ENCODE assay signal across 19 cellular contexts in genomic region chr6:148322704-148323103, GRCh38. TPM values are rescaled to one million over a fixed set of nuclear protein-coding genes. Genes with fewer than 3 reads are reported as not detected.
DNase-seq lines count a peak whose midpoint lies in the region; ATAC-seq and TF ChIP-seq lines count a peak whose summit lies in the region.
"Had no signal": no experiment of that assay in that cellular context is flagged by ENCODE, and none has a peak within 500 bp of the region (broad histone marks: within the 10 kb centered on the region; RNA-seq: fewer than 3 reads in every experiment).

No MANE protein-coding gene starts in this region.

- H2BK12ac ChIP-seq in mesenchymal stem cell (ENCODE audit: low read length in 2 of 2) = no peak overlapping the region

- no peak for DNase-seq in SK-N-SH
- DNase-seq in IMR-90 = no peak
- no peak for DNase-seq in mesenchymal stem cell
- no peak for DNase-seq in PC-3
- no peak for DNase-seq in activated CD4-positive, alpha-beta T cell treated with anti-CD3 and anti-CD28 coated beads for 1 hour
- DNase-seq: BE2C; Calu3; CD4-positive, alpha-beta T cell; CD8-positive, alpha-beta memory T cell; DMS53; DMS79 treated with DMSO at 0.1 percent for 48 hours; GF-D8; H9 had no signal

- H3K9me3 ChIP-seq in SK-N-SH (no peaks in the 10 kb centered on the region), IMR-90 (ENCODE audit: control insufficient read depth, insufficient read depth, low read length) (no peaks in the 10 kb centered on the region), mesenchymal stem cell (ENCODE audit: control insufficient read depth, low read length) (no peaks in the 10 kb centered on the region), PC-3 (ENCODE audit: low read length) (no peaks in the 10 kb centered on the region)
- H3K9me3 ChIP-seq: BE2C; BLaER1 treated with 17β-estradiol and CSF1 and Interleukin-3, amounts not matched to agents 10 nM and 100 nM had no signal

- BruUV-seq in IMR-90 (replicated peaks; lab: Mats Ljungman, UMichigan) (no TSS peak), PC-3 (replicated peaks; lab: Mats Ljungman, UMichigan) (no TSS peak)

- H3K9me2 ChIP-seq in SK-N-SH (no peaks in the 10 kb centered on the region), PC-3 (replicated peaks; ENCODE audit: low read length) (no peaks in the 10 kb centered on the region)

- H4K8ac ChIP-seq in IMR-90 (ENCODE audit: low read depth in 2 of 2, low read length in 2 of 2) (no peak overlapping the region), mesenchymal stem cell (ENCODE audit: low read length) (no peak overlapping the region)

- peak overlapping the region; percentile 33; the same call in 1 of the 2 replicates for H3K23ac ChIP-seq in IMR-90 (ENCODE audit: low read depth, low read length)
- no peak overlapping the region for H3K23ac ChIP-seq in mesenchymal stem cell (ENCODE audit: low read length in 2 of 2)

- no peak for TF ChIP-seq RAD21 in SK-N-SH (IDR thresholded peaks at IDR 0.05; ENCODE audit: low read length)
- TF ChIP-seq RAD21 in IMR-90 (IDR thresholded peaks at IDR 0.05; ENCODE audit: low read length) = no peak

- H3K4ac ChIP-seq in IMR-90 (ENCODE audit: low read depth, low read length) (peak overlapping the region; percentile 56; the same call in 1 of the 2 replicates), mesenchymal stem cell (ENCODE audit: low read depth in 1 of 2, low read length in 2 of 2) (no peak overlapping the region)

- TF ChIP-seq POLR2A in IMR-90 (IDR thresholded peaks at IDR 0.05; ENCODE audit: low read depth, low read length) = no peak

- ATAC-seq in SK-N-SH treated with all-trans-retinoic acid at 6 μM for 48 hours (no peak), IMR-90 (ENCODE audit: low read depth) (no peak), GM21576 (IDR thresholded peaks at IDR 0.05; ENCODE audit: unreplicated experiment) (no peak), PC-3 (no peak)
- ATAC-seq: GM23338, HCT116 had no signal

- intact Hi-C loops in IMR-90 (cut with micrococcal nuclease) (no loop called here), PC-3 (cut with micrococcal nuclease) (no loop called here)

- no peak overlapping the region for H4K91ac ChIP-seq in IMR-90 (ENCODE audit: insufficient read depth, low read depth, low read length)
- no peak overlapping the region for H4K91ac ChIP-seq in mesenchymal stem cell (ENCODE audit: low read length)

- no peak overlapping the region for H2BK5ac ChIP-seq in IMR-90 (ENCODE audit: low read depth, low read length, poor library complexity, severe bottlenecking)
- no peak overlapping the region for H2BK5ac ChIP-seq in mesenchymal stem cell (ENCODE audit: low read depth, low read length, poor library complexity, severe bottlenecking)

- H3K79me1 ChIP-seq in IMR-90 (ENCODE audit: low read depth in 1 of 2, low read length in 2 of 2) = peaks cover 0 to 17% of the 10 kb centered on the region in 2 experiments; a peak in 1 of 4 replicates
- no peaks in the 10 kb centered on the region for H3K79me1 ChIP-seq in mesenchymal stem cell (replicated peaks; ENCODE audit: low read length, poor library complexity, severe bottlenecking)

- H2BK20ac ChIP-seq in IMR-90 (ENCODE audit: low read depth, low read length) = no peak overlapping the region

- CTCF ChIA-PET in SK-N-SH (lab: Yijun Ruan, JAX) = no interaction called here
- CTCF ChIA-PET in IMR-90 (lab: Yijun Ruan, JAX) = interaction anchor here (0.7 kb wide), 1 partner anchor 118 kb away, joined by 3 read pairs; no protein-coding TSS in a partner anchor
- CTCF ChIA-PET in PC-3 (lab: Charles Lee) = no interaction called here

- dilution Hi-C loops in IMR-90 (cut with HindIII; ENCODE audit: low sequenced_read_pairs, unreplicated experiment) = no loop called here

- no peak overlapping the region for H2AK9ac ChIP-seq in IMR-90 (replicated peaks; ENCODE audit: low read depth, low read length, poor library complexity)

- H3K36me3 ChIP-seq in SK-N-SH (replicated peaks in 1 of 2; ENCODE audit: control insufficient read depth in 1 of 2, insufficient read depth in 2 of 2, low read length in 1 of 2) (peaks cover 0 to 19% of the 10 kb centered on the region in 2 experiments), IMR-90 (ENCODE audit: control insufficient read depth, insufficient read depth, low read length) (no peaks in the 10 kb centered on the region), mesenchymal stem cell (ENCODE audit: control insufficient read depth in 1 of 2, insufficient read depth in 2 of 2, low read depth in 1 of 2, low read length in 2 of 2) (peaks cover 0 to 26% of the 10 kb centered on the region in 2 experiments), PC-3 (ENCODE audit: low read depth, low read length) (no peaks in the 10 kb centered on the region)
- H3K36me3 ChIP-seq: BE2C; BLaER1 treated with 17β-estradiol and CSF1 and Interleukin-3, amounts not matched to agents 10 nM and 100 nM had no signal

- no peak overlapping the region for H3K56ac ChIP-seq in IMR-90 (ENCODE audit: extremely low read depth, insufficient read depth, low read length)

- H3K14ac ChIP-seq in IMR-90 (replicated peaks; ENCODE audit: low read depth, low read length) = no peak overlapping the region
- H3K14ac ChIP-seq in mesenchymal stem cell (ENCODE audit: low read length in 2 of 2) = no peak overlapping the region

- 0 out of 3 replicates have a peak overlapping the region, but pooled peaks have one; percentile 56 for H2BK15ac ChIP-seq in IMR-90 (ENCODE audit: low read depth, low read length)
- no peak overlapping the region for H2BK15ac ChIP-seq in mesenchymal stem cell (ENCODE audit: low read depth, poor library complexity, severe bottlenecking)

- in situ Hi-C loops in IMR-90 (cut with MboI; ENCODE audit: low sequenced_read_pairs) = no loop called here

- no peaks in the 10 kb centered on the region for H3K27me3 ChIP-seq in SK-N-SH (ENCODE audit: insufficient read depth)
- H3K27me3 ChIP-seq in IMR-90 (ENCODE audit: control insufficient read depth, insufficient read depth, low read length) = no peaks in the 10 kb centered on the region
- H3K27me3 ChIP-seq in mesenchymal stem cell (ENCODE audit: control insufficient read depth in 1 of 2, insufficient read depth in 1 of 2, low read length in 2 of 2) = no peaks in the 10 kb centered on the region
- H3K27me3 ChIP-seq in PC-3 (ENCODE audit: low read length) = no peaks in the 10 kb centered on the region
- H3K27me3 ChIP-seq: BE2C; BLaER1 treated with 17β-estradiol and CSF1 and Interleukin-3, amounts not matched to agents 10 nM and 100 nM had no signal

- 0 out of 2 replicates have a peak overlapping the region, but pooled peaks have one; percentile 12 for H3K9ac ChIP-seq in SK-N-SH
- no peak overlapping the region for H3K9ac ChIP-seq in IMR-90 (ENCODE audit: low read depth, low read length)
- no peak overlapping the region for H3K9ac ChIP-seq in mesenchymal stem cell (ENCODE audit: low read length)
- no peak overlapping the region for H3K9ac ChIP-seq in PC-3 (ENCODE audit: low read length)
- H3K9ac ChIP-seq: BLaER1 treated with 17β-estradiol and CSF1 and Interleukin-3, amounts not matched to agents 10 nM and 100 nM had no signal

- 50% methylated on average over 3 of the region's 3 CpGs for WGBS in SK-N-SH (ENCODE audit: low lambda C conversion rate)
- no CpG with 5 or more reads among the region's 3 CpGs for WGBS in IMR-90 (ENCODE audit: extremely low coverage in 2 of 2, insufficient read length in 1 of 2), 2 experiments
- 100% methylated on average over 3 of the region's 3 CpGs for WGBS in mesenchymal stem cell

- H2AK5ac ChIP-seq in IMR-90 (ENCODE audit: low read depth, low read length) (peak overlapping the region; percentile 69; the same call in 1 of the 2 replicates), mesenchymal stem cell (ENCODE audit: low read length, severe bottlenecking) (no peak overlapping the region)

- H3K4me3 ChIP-seq in SK-N-SH (ENCODE audit: low read depth in 2 of 2, low read length in 1 of 2) (no peak overlapping the region), IMR-90 (ENCODE audit: insufficient read depth, low read depth, low read length) (no peak overlapping the region), mesenchymal stem cell (ENCODE audit: insufficient read depth in 1 of 2, low read depth in 1 of 2, low read length in 2 of 2) (no peak overlapping the region), PC-3 (ENCODE audit: low read length) (no peak overlapping the region)
- H3K4me3 ChIP-seq: BLaER1 treated with 17β-estradiol and CSF1 and Interleukin-3, amounts not matched to agents 10 nM and 100 nM; GM23338 had no signal

- H3K4me1 ChIP-seq in SK-N-SH (ENCODE audit: control insufficient read depth in 1 of 2, insufficient read depth in 2 of 2, low read depth in 1 of 2, low read length in 1 of 2) = peaks cover 0 to 13% of the 10 kb centered on the region in 2 experiments; a peak in 2 of 4 replicates
- peaks cover 12% of the 10 kb centered on the region for H3K4me1 ChIP-seq in IMR-90 (ENCODE audit: control insufficient read depth, insufficient read depth, low read length)
- peaks cover 2% of the 10 kb centered on the region for H3K4me1 ChIP-seq in mesenchymal stem cell (ENCODE audit: control insufficient read depth, insufficient read depth, low read depth, low read length)
- peaks cover 9% of the 10 kb centered on the region; the same call in 1 of the 2 replicates for H3K4me1 ChIP-seq in PC-3 (ENCODE audit: insufficient read depth, low read length)
- H3K4me1 ChIP-seq: BE2C had no signal

- peaks cover 44% of the 10 kb centered on the region for H3F3A ChIP-seq in SK-N-SH (replicated peaks; ENCODE audit: insufficient read depth)
- H3F3A ChIP-seq in PC-3 (ENCODE audit: low read length, unreplicated experiment) = no peaks in the 10 kb centered on the region

- peaks cover 7% of the 10 kb centered on the region for H3K9me1 ChIP-seq in IMR-90 (ENCODE audit: insufficient read depth, low read length)

- POLR2A ChIA-PET in SK-N-SH (lab: Yijun Ruan, JAX) = no interaction called here
- POLR2A ChIA-PET in IMR-90 (lab: Charles Lee; ENCODE audit: unreplicated experiment) = no interaction called here
- POLR2A ChIA-PET in PC-3 (lab: Charles Lee; ENCODE audit: unreplicated experiment) = no interaction called here

- H2BK120ac ChIP-seq in IMR-90 (ENCODE audit: low read depth, low read length) = no peak overlapping the region
- H2BK120ac ChIP-seq in mesenchymal stem cell (ENCODE audit: low read depth, low read length) = peak overlapping the region; percentile 5

- TF ChIP-seq CTCF in SK-N-SH (IDR thresholded peaks at IDR 0.05) (no peak), IMR-90 (conservative IDR thresholded peaks at IDR 0.05; ENCODE audit: low read depth, low read length) (no peak), PC-3 (conservative IDR thresholded peaks at IDR 0.05; ENCODE audit: low read depth, low read length) (no peak)

- peak overlapping the region in 1 of 2 experiments; percentile 91; a peak in 2 of 4 replicates for H3K27ac ChIP-seq in SK-N-SH (ENCODE audit: low read depth in 2 of 2, low read length in 1 of 2)
- H3K27ac ChIP-seq in IMR-90 (ENCODE audit: insufficient read depth, low read length) = no peak overlapping the region
- no peak overlapping the region for H3K27ac ChIP-seq in mesenchymal stem cell (ENCODE audit: low read length, poor library complexity, severe bottlenecking)
- no peak overlapping the region for H3K27ac ChIP-seq in PC-3 (ENCODE audit: low read length)
- H3K27ac ChIP-seq: 22Rv1 had no signal

- TF ChIP-seq EP300 in SK-N-SH (IDR thresholded peaks at IDR 0.05; ENCODE audit: borderline replicate concordance in 1 of 2, low read depth in 1 of 2, low read length in 1 of 2) = no peak

- H4K5ac ChIP-seq in IMR-90 (ENCODE audit: low read depth, low read length) = no peak overlapping the region

- H3K4me2 ChIP-seq in SK-N-SH (no peak overlapping the region; the same call in 1 of the 2 replicates), IMR-90 (ENCODE audit: low read depth, low read length) (no peak overlapping the region), mesenchymal stem cell (ENCODE audit: low read length, poor library complexity, severe bottlenecking) (no peak overlapping the region), PC-3 (ENCODE audit: low read length) (no peak overlapping the region)
- H3K4me2 ChIP-seq: GM23338 had no signal

- no peak overlapping the region for H2AFZ ChIP-seq in SK-N-SH (ENCODE audit: low read depth)
- H2AFZ ChIP-seq in IMR-90 (replicated peaks; ENCODE audit: low read length, poor library complexity) = no peak overlapping the region
- H2AFZ ChIP-seq in mesenchymal stem cell (ENCODE audit: low read depth, low read length) = no peak overlapping the region
- no peak overlapping the region for H2AFZ ChIP-seq in PC-3 (ENCODE audit: low read length)
- H2AFZ ChIP-seq: GM23338 had no signal

- H4K20me1 ChIP-seq in SK-N-SH (ENCODE audit: insufficient read depth) (no peaks in the 10 kb centered on the region), IMR-90 (ENCODE audit: insufficient read depth, low read length) (no peaks in the 10 kb centered on the region), PC-3 (ENCODE audit: low read length) (no peaks in the 10 kb centered on the region)
- H4K20me1 ChIP-seq: BLaER1 treated with 17β-estradiol and CSF1 and Interleukin-3, amounts not matched to agents 10 nM and 100 nM had no signal

- no peak overlapping the region for H3K18ac ChIP-seq in IMR-90 (ENCODE audit: low read depth, low read length)
- no peak overlapping the region for H3K18ac ChIP-seq in mesenchymal stem cell (ENCODE audit: low read depth in 1 of 2, low read length in 2 of 2)

- peaks cover 65% of the 10 kb centered on the region for H3K79me2 ChIP-seq in SK-N-SH (ENCODE audit: insufficient read depth)
- H3K79me2 ChIP-seq in PC-3 (ENCODE audit: low read length) = no peaks in the 10 kb centered on the region

RNA-seq across cellular contexts. Expression of gene SASH1, which starts 19.9 kb away (rescaled TPM):
- 15.5 and 19.8 TPM in 2 replicates for polyA plus RNA-seq in SK-N-SH (2012; rRNA removed)
- 15.9 and 17.7 TPM in 2 replicates for polyA plus RNA-seq in SK-N-SH (2012; cell fraction: cytosol; rRNA removed)
- polyA plus RNA-seq in SK-N-SH (2012; cell fraction: nucleus; rRNA removed) = 30.4 and 40.1 TPM in 2 replicates
- total RNA-seq in IMR-90 (2012; rRNA removed) = 16.5 and 20.3 TPM in 2 replicates
- 11.6 and 11.7 TPM in 2 replicates for polyA plus RNA-seq in IMR-90 (2012; rRNA removed)
- polyA plus RNA-seq in IMR-90 (2012; cell fraction: cytosol; rRNA removed) = 6.7 and 8.2 TPM in 2 replicates
- polyA plus RNA-seq in IMR-90 (2012; cell fraction: nucleus; rRNA removed; ENCODE audit: low replicate concordance) = 13.3 and 28.8 TPM in 2 replicates
- 35.8 TPM for polyA plus RNA-seq in mesenchymal stem cell (2013, experiment 1 of 2)
- polyA plus RNA-seq in mesenchymal stem cell (2013, experiment 2 of 2) = 34.3 TPM
- total RNA-seq in PC-3 (2014; rRNA removed) = 9.8 and 10.5 TPM in 2 replicates
- polyA plus RNA-seq: CD8-positive, alpha-beta memory T cell had no signal
